17 cellular contexts compared by ENCODE assay signal in the genomic region with DNA sequence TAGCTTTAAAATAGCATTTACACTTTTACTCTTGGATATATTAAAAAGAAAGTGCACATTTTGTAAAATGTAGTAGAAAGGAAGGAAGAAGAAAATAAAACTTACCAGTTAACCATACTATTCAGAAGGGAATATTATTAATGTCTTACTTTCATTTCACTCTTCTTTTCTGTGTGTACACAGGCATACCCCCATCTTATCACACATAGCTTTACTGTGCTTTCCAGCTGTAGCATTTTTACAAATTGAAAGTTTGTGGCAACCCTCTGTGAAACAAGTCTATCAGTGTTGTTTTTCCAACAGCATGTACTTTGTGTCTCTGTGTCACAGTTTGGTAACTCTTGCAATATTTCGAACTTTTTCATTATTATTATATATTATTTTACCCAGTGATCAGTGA.
A peak's percentile ranks its signal among the peaks of the same experiment; 100 is the strongest.
DNase-seq lines count a peak whose midpoint lies in the region; ATAC-seq, FAIRE-seq and TF ChIP-seq lines count a peak whose summit lies in the region.
"Had no signal": no experiment of that assay in that cellular context is flagged by ENCODE, and none has a peak within 500 bp of the region (broad histone marks: within the 10 kb centered on the region; RNA-seq: fewer than 3 reads in every experiment).

No MANE protein-coding gene starts in this region.

- no peaks in the 10 kb centered on the region for H3K4me1 ChIP-seq in ovary (ENCODE audit: insufficient read depth)

- H3K4me1 Mint-ChIP-seq in stimulated activated naive CD8-positive, alpha-beta T cell treated with anti-CD3 and anti-CD28 coated beads, Interleukin-15, amount 100 ng/mL, for 72 hours: peaks cover 66% of the 10 kb centered on the region
- H3K4me1 Mint-ChIP-seq in natural killer cell treated with Interleukin-12 subunit alpha and Interleukin-12 subunit beta and Interleukin-15 and Interleukin-18, amount 100 ng/mL, for 72 hours (ENCODE audit: low read depth in 2 of 2): peaks cover 55 to 79% of the 10 kb centered on the region in 2 donors

- H3K27me3 Mint-ChIP-seq in stimulated activated naive CD8-positive, alpha-beta T cell treated with anti-CD3 and anti-CD28 coated beads, Interleukin-15, amount 100 ng/mL, for 72 hours: no peaks in the 10 kb centered on the region
- H3K27me3 Mint-ChIP-seq in natural killer cell treated with Interleukin-12 subunit alpha and Interleukin-12 subunit beta and Interleukin-15 and Interleukin-18, amount 100 ng/mL, for 72 hours: no peaks in the 10 kb centered on the region
- H3K27me3 Mint-ChIP-seq: CD4-positive, alpha-beta memory T cell had no signal

- no peak overlapping the region for H3K27ac Mint-ChIP-seq in stimulated activated naive CD8-positive, alpha-beta T cell treated with anti-CD3 and anti-CD28 coated beads, Interleukin-15, amount 100 ng/mL, for 72 hours
- peak overlapping the region; percentile 67 to 74 for H3K27ac Mint-ChIP-seq in natural killer cell treated with Interleukin-12 subunit alpha and Interleukin-12 subunit beta and Interleukin-15 and Interleukin-18, amount 100 ng/mL, for 72 hours
- H3K27ac Mint-ChIP-seq: CD4-positive, alpha-beta memory T cell had no signal

- no peaks in the 10 kb centered on the region for H3K9me3 ChIP-seq in ovary
- H3K9me3 ChIP-seq: HAP-1 had no signal

- H3K27ac ChIP-seq in ovary: no peak overlapping the region

- no peak for TF ChIP-seq CTCF in ovary (IDR thresholded peaks at IDR 0.05)

- no peaks in the 10 kb centered on the region for H3K36me3 ChIP-seq in ovary
- H3K36me3 ChIP-seq: HAP-1 had no signal

- peaks cover 19% of the 10 kb centered on the region for H3K36me3 Mint-ChIP-seq in natural killer cell treated with Interleukin-12 subunit alpha and Interleukin-12 subunit beta and Interleukin-15 and Interleukin-18, amount 100 ng/mL, for 72 hours

- peak; percentile 31 for ATAC-seq in stimulated activated naive CD8-positive, alpha-beta T cell treated with anti-CD3 and anti-CD28 coated beads, Interleukin-15, amount 100 ng/mL, for 72 hours
- no peak for ATAC-seq in stimulated activated naive CD8-positive, alpha-beta T cell treated with anti-CD3 and anti-CD28 coated beads, Interleukin-15, Interleukin-2, amounts not matched to agents 100 U/mL and 50 U/mL, for 24 hours
- peak; percentile 42 to 71 for ATAC-seq in natural killer cell treated with Interleukin-12 subunit alpha and Interleukin-12 subunit beta and Interleukin-15 and Interleukin-18, amount 100 ng/mL, for 72 hours

- TF ChIP-seq POLR2A in ovary (IDR thresholded peaks at IDR 0.05): no peak

- no peak for TF ChIP-seq EP300 in ovary (IDR thresholded peaks at IDR 0.05)

- WGBS in ovary, 3 donors: 98 to 100% (median 100%) methylated on average over 1 of the region's 1 CpG

- H3K4me3 Mint-ChIP-seq in stimulated activated naive CD8-positive, alpha-beta T cell treated with anti-CD3 and anti-CD28 coated beads, Interleukin-15, amount 100 ng/mL, for 72 hours: no peak overlapping the region
- H3K4me3 Mint-ChIP-seq in natural killer cell treated with Interleukin-12 subunit alpha and Interleukin-12 subunit beta and Interleukin-15 and Interleukin-18, amount 100 ng/mL, for 72 hours: peak overlapping the region; percentile 30
- H3K4me3 Mint-ChIP-seq: CD4-positive, alpha-beta memory T cell had no signal

- H3K4me3 ChIP-seq in ovary: no peak overlapping the region
- H3K4me3 ChIP-seq: HAP-1 had no signal

- no peaks in the 10 kb centered on the region for H3K27me3 ChIP-seq in ovary

- DNase-seq in stimulated activated naive CD8-positive, alpha-beta T cell treated with anti-CD3 and anti-CD28 coated beads, Interleukin-15, amount 100 ng/mL, for 72 hours: no peak
- DNase-seq in stimulated activated naive CD8-positive, alpha-beta T cell treated with anti-CD3 and anti-CD28 coated beads, Interleukin-15, Interleukin-2, amounts not matched to agents 100 U/mL and 50 U/mL, for 24 hours: no peak
- no peak for DNase-seq in natural killer cell treated with Interleukin-12 subunit alpha and Interleukin-12 subunit beta and Interleukin-15 and Interleukin-18, amount 100 ng/mL, for 72 hours (ENCODE audit: low spot score)
- no peak for DNase-seq in ovary
- no peak for DNase-seq in RPMI8226
- DNase-seq: C1 segment of cervical spinal cord; Calu3; CD4-positive, alpha-beta memory T cell; COR-L47; DMS53; DMS79 treated with DMSO at 0.1 percent for 48 hours; GF-D8; GOT3 had no signal

- intact Hi-C loops in ovary (cut with DNase I): no loop called here

- H3K9me3 Mint-ChIP-seq in stimulated activated naive CD8-positive, alpha-beta T cell treated with anti-CD3 and anti-CD28 coated beads, Interleukin-15, amount 100 ng/mL, for 72 hours: peaks cover 4 to 7% of the 10 kb centered on the region in 2 donors
- H3K9me3 Mint-ChIP-seq in natural killer cell treated with Interleukin-12 subunit alpha and Interleukin-12 subunit beta and Interleukin-15 and Interleukin-18, amount 100 ng/mL, for 72 hours: peaks cover 5% of the 10 kb centered on the region

- FAIRE-seq in colon (lab: Jason Lieb, UNC): peak; percentile 18
- FAIRE-seq: GM12891, H54 had no signal

Comparison
In these comparisons a context has a peak if more than half of its experiments do, and no peak if none do; other contexts are left out.
1. H3K27ac Mint-ChIP-seq: peak in natural killer cell treated with Interleukin-12 subunit alpha and Interleukin-12 subunit beta and Interleukin-15 and Interleukin-18, amount 100 ng/mL, for 72 hours (2 of 2); none in stimulated activated naive CD8-positive, alpha-beta T cell treated with anti-CD3 and anti-CD28 coated beads, Interleukin-15, amount 100 ng/mL, for 72 hours (0 of 2).